ENCODE assay signal across 3 cellular contexts in the genomic region with DNA sequence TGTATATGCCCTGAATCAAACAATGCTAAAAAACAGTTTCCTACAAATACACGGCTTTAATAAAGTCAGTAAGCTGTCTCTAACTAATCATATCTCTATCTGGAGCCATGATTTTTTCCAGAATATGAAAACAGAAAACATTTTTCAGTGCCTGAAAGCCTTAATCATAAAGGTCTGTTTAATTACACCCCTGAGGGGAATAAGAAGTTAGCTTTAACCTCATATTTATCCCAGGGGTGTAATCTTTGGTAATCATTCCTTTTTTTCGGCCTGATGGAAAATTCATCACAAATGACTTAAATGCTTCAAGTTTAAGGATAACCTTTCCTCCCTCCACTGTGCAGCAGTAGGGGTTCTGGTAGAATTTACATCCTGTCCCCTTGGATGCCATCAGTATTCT.
TF ChIP-seq lines count a peak whose summit lies in the region.

No MANE protein-coding gene starts in this region.

TF ChIP-seq in SK-N-SH, 30 proteins besides CTCF, POLR2A, EP300 and RAD21:
- TF ChIP-seq ELF1 (IDR thresholded peaks at IDR 0.05) (no peak), TAF1 (IDR thresholded peaks at IDR 0.05; ENCODE audit: borderline replicate concordance, low read depth, low read length) (no peak), GATA2 (CRISPR knock-in tag; IDR thresholded peaks at IDR 0.05) (peak; percentile 53), GABPA (IDR thresholded peaks at IDR 0.05; ENCODE audit: low read depth) (no peak), RCOR1 (IDR thresholded peaks at IDR 0.05; ENCODE audit: low read length) (0 out of 2 replicates have a peak, but pooled peaks have one; percentile 9)
- TF ChIP-seq, protein P1, sequence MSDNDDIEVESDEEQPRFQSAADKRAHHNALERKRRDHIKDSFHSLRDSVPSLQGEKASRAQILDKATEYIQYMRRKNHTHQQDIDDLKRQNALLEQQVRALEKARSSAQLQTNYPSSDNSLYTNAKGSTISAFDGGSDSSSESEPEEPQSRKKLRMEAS (IDR thresholded peaks at IDR 0.05; ENCODE audit: low read depth) = no peak

TF ChIP-seq in SK-N-SH treated with all-trans-retinoic acid at 6 μM for 48 hours, 23 proteins besides CTCF, POLR2A, EP300 and RAD21:
- TF ChIP-seq ARNTL (CRISPR knock-in tag; IDR thresholded peaks at IDR 0.05; ENCODE audit: borderline replicate concordance, low read depth) (no peak), ZFP30 (CRISPR knock-in tag; IDR thresholded peaks at IDR 0.05) (no peak), CSDC2 (CRISPR knock-in tag; IDR thresholded peaks at IDR 0.05) (no peak), ZNF565 (CRISPR knock-in tag; conservative IDR thresholded peaks at IDR 0.05; ENCODE audit: low read depth) (no peak), OSR1 (CRISPR knock-in tag; IDR thresholded peaks at IDR 0.05) (no peak), ZNF8 (CRISPR knock-in tag; IDR thresholded peaks at IDR 0.05) (no peak)
- TF ChIP-seq, protein P2, sequence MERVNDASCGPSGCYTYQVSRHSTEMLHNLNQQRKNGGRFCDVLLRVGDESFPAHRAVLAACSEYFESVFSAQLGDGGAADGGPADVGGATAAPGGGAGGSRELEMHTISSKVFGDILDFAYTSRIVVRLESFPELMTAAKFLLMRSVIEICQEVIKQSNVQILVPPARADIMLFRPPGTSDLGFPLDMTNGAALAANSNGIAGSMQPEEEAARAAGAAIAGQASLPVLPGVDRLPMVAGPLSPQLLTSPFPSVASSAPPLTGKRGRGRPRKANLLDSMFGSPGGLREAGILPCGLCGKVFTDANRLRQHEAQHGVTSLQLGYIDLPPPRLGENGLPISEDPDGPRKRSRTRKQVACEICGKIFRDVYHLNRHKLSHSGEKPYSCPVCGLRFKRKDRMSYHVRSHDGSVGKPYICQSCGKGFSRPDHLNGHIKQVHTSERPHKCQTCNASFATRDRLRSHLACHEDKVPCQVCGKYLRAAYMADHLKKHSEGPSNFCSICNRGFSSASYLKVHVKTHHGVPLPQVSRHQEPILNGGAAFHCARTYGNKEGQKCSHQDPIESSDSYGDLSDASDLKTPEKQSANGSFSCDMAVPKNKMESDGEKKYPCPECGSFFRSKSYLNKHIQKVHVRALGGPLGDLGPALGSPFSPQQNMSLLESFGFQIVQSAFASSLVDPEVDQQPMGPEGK (CRISPR knock-in tag; IDR thresholded peaks at IDR 0.05; ENCODE audit: borderline replicate concordance) = no peak
- TF ChIP-seq, protein P3, sequence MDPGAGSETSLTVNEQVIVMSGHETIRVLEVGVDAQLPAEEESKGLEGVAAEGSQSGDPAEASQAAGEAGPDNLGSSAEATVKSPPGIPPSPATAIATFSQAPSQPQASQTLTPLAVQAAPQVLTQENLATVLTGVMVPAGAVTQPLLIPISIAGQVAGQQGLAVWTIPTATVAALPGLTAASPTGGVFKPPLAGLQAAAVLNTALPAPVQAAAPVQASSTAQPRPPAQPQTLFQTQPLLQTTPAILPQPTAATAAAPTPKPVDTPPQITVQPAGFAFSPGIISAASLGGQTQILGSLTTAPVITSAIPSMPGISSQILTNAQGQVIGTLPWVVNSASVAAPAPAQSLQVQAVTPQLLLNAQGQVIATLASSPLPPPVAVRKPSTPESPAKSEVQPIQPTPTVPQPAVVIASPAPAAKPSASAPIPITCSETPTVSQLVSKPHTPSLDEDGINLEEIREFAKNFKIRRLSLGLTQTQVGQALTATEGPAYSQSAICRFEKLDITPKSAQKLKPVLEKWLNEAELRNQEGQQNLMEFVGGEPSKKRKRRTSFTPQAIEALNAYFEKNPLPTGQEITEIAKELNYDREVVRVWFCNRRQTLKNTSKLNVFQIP (CRISPR knock-in tag; IDR thresholded peaks at IDR 0.05; ENCODE audit: borderline replicate concordance, low read depth) = no peak
- TF ChIP-seq, protein P4, sequence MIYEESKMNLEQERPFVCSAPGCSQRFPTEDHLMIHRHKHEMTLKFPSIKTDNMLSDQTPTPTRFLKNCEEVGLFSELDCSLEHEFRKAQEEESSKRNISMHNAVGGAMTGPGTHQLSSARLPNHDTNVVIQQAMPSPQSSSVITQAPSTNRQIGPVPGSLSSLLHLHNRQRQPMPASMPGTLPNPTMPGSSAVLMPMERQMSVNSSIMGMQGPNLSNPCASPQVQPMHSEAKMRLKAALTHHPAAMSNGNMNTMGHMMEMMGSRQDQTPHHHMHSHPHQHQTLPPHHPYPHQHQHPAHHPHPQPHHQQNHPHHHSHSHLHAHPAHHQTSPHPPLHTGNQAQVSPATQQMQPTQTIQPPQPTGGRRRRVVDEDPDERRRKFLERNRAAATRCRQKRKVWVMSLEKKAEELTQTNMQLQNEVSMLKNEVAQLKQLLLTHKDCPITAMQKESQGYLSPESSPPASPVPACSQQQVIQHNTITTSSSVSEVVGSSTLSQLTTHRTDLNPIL (CRISPR knock-in tag; IDR thresholded peaks at IDR 0.05; ENCODE audit: low read depth) = no peak

TF ChIP-seq in WTC11, 78 proteins besides CTCF, POLR2A, EP300 and RAD21:
- TF ChIP-seq JUN (CRISPR knock-in tag; IDR thresholded peaks at IDR 0.05) (no peak), SOX15 (CRISPR knock-in tag; IDR thresholded peaks at IDR 0.05) (no peak), GABPB1 (CRISPR knock-in tag; IDR thresholded peaks at IDR 0.05) (no peak), NFYB (CRISPR knock-in tag; conservative IDR thresholded peaks at IDR 0.05; ENCODE audit: low read depth) (no peak), ZNF219 (CRISPR knock-in tag; IDR thresholded peaks at IDR 0.05; ENCODE audit: borderline replicate concordance) (no peak)
- TF ChIP-seq, protein P5, sequence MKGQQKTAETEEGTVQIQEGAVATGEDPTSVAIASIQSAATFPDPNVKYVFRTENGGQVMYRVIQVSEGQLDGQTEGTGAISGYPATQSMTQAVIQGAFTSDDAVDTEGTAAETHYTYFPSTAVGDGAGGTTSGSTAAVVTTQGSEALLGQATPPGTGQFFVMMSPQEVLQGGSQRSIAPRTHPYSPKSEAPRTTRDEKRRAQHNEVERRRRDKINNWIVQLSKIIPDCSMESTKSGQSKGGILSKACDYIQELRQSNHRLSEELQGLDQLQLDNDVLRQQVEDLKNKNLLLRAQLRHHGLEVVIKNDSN (CRISPR knock-in tag; IDR thresholded peaks at IDR 0.05) = no peak
